Comparison of ENCODE assay signal across 5 cellular contexts in the genomic region with DNA sequence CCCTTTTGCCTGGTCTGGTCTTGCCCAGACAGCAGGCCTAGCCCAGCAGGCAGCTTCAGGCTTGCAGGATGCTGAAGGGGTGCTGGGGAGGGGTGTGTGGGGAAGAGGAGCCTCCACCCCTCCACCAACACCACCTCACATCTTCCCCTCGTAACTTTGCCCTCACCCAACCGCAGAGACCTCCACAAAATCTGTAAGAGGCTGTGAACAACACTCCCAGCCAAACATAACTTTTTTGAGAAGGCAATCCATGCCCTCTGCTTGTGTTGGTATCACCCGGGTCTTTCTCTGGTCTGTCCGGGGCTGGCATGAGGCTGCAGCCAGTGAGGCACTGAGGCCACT. TPM values are rescaled to one million over a fixed set of nuclear protein-coding genes. Genes with fewer than 3 reads are reported as not detected.
"Had no signal": no experiment of that assay in that cellular context is flagged by ENCODE, and none has a peak within 500 bp of the region (broad histone marks: within the 10 kb centered on the region; RNA-seq: fewer than 3 reads in every experiment).

No MANE protein-coding gene starts in this region.

RNA-seq across cellular contexts. Expression of gene CD8B, which starts 26.2 kb away (rescaled TPM):
- total RNA-seq: activated B cell treated with CpG ODN at 0.5 μM for 24 hours, ascending aorta, cardiac muscle cell, foreskin keratinocyte, T-helper 17 cell had no signal
- polyA plus RNA-seq: cardiac muscle cell, foreskin keratinocyte had no signal

RNA-seq across cellular contexts. Expression of gene CD8A, which starts 44.8 kb away (rescaled TPM):
- total RNA-seq: cardiac muscle cell had no signal
- polyA plus RNA-seq: cardiac muscle cell had no signal
